20 cellular contexts compared by ENCODE assay signal in genomic region chr13:26855921-26856320, GRCh38.
"Had no signal": no experiment of that assay in that cellular context is flagged by ENCODE, and none has a peak within 500 bp of the region (broad histone marks: within the 10 kb centered on the region; RNA-seq: fewer than 3 reads in every experiment).

No MANE protein-coding gene starts in this region.

- H3K36me3 Mint-ChIP-seq: activated naive CD8-positive, alpha-beta T cell treated with anti-CD3 and anti-CD28 coated beads for 36 hours; type B pancreatic cell had no signal

- H3K36me3 ChIP-seq: brain microvascular endothelial cell, gastrocnemius medialis, left lung, neutrophil, right atrium auricular region had no signal

- H3K27ac Mint-ChIP-seq: activated B cell treated with CpG ODN at 0.5 μM for 24 hours; activated CD8-positive, alpha-beta T cell treated with anti-CD3 and anti-CD28 coated beads, Interleukin-2, amount 10 ng/mL, durations not matched to agents 7 days and 5 days; activated naive CD8-positive, alpha-beta T cell treated with anti-CD3 and anti-CD28 coated beads for 36 hours; dendritic cell treated with granulocyte-macrophage colony-stimulating factor and Interleukin-4, amounts not matched to agents 40 ng/mL and 50 ng/mL, for 4 days; type B pancreatic cell had no signal

- H3K4me3 ChIP-seq: gastrocnemius medialis, left lung, right atrium auricular region, skin epidermis had no signal

- ATAC-seq: activated CD8-positive, alpha-beta T cell treated with anti-CD3 and anti-CD28 coated beads, Interleukin-2, amount 10 ng/mL, durations not matched to agents 7 days and 5 days; gastrocnemius medialis; left lung; naive thymus-derived CD8-positive, alpha-beta T cell had no signal

- H3K4me1 ChIP-seq: gastrocnemius medialis, left lung, right atrium auricular region had no signal

- H3K4me1 Mint-ChIP-seq: activated B cell treated with CpG ODN at 0.5 μM for 24 hours; activated naive CD8-positive, alpha-beta T cell treated with anti-CD3 and anti-CD28 coated beads for 36 hours; naive thymus-derived CD8-positive, alpha-beta T cell had no signal

- H3K27me3 ChIP-seq: brain microvascular endothelial cell, gastrocnemius medialis, right atrium auricular region had no signal

- H3K9me3 ChIP-seq: gastrocnemius medialis, left lung, neutrophil, right atrium auricular region had no signal

- H3K4me3 Mint-ChIP-seq: activated B cell treated with CpG ODN at 0.5 μM for 24 hours; activated CD8-positive, alpha-beta T cell treated with anti-CD3 and anti-CD28 coated beads, Interleukin-2, amount 10 ng/mL, durations not matched to agents 7 days and 5 days; activated naive CD8-positive, alpha-beta T cell treated with anti-CD3 and anti-CD28 coated beads for 36 hours; dendritic cell treated with granulocyte-macrophage colony-stimulating factor and Interleukin-4, amounts not matched to agents 40 ng/mL and 50 ng/mL, for 4 days; naive thymus-derived CD8-positive, alpha-beta T cell; type B pancreatic cell had no signal

- H3K27ac ChIP-seq: brain microvascular endothelial cell, epithelial cell of prostate, gastrocnemius medialis, left lung, neutrophil, right atrium auricular region had no signal

- DNase-seq: activated B cell treated with CpG ODN at 0.5 μM for 24 hours; activated CD4-positive, alpha-beta T cell treated with anti-CD3 and anti-CD28 coated beads for 48 hours; activated CD8-positive, alpha-beta memory T cell treated with anti-CD3 and anti-CD28 coated beads, Interleukin-2, amount 50 U/mL, for 48 hours; activated CD8-positive, alpha-beta T cell treated with anti-CD3 and anti-CD28 coated beads, Interleukin-2, amount 10 ng/mL, durations not matched to agents 7 days and 5 days; activated gamma-delta T cell treated with Interleukin-2 at 50 U/mL for 16 hours; activated naive CD8-positive, alpha-beta T cell treated with anti-CD3 and anti-CD28 coated beads for 36 hours; brain microvascular endothelial cell; gastrocnemius medialis; left lung; mammary epithelial cell; naive thymus-derived CD8-positive, alpha-beta T cell; stimulated activated CD4-positive, alpha-beta T cell treated with anti-CD3 and anti-CD28 coated beads, Interleukin-15, amount 100 ng/mL, for 24 hours; stimulated activated CD4-positive, alpha-beta T cell treated with anti-CD3 and anti-CD28 coated beads, Interleukin-4, amount 100 ng/mL, for 24 hours; stimulated activated naive CD4-positive, alpha-beta T cell had no signal

- H3K9me3 Mint-ChIP-seq: activated naive CD8-positive, alpha-beta T cell treated with anti-CD3 and anti-CD28 coated beads for 36 hours; dendritic cell treated with granulocyte-macrophage colony-stimulating factor and Interleukin-4, amounts not matched to agents 40 ng/mL and 50 ng/mL, for 4 days; type B pancreatic cell had no signal
